ENCODE assay signal across 10 cellular contexts in the genomic region with DNA sequence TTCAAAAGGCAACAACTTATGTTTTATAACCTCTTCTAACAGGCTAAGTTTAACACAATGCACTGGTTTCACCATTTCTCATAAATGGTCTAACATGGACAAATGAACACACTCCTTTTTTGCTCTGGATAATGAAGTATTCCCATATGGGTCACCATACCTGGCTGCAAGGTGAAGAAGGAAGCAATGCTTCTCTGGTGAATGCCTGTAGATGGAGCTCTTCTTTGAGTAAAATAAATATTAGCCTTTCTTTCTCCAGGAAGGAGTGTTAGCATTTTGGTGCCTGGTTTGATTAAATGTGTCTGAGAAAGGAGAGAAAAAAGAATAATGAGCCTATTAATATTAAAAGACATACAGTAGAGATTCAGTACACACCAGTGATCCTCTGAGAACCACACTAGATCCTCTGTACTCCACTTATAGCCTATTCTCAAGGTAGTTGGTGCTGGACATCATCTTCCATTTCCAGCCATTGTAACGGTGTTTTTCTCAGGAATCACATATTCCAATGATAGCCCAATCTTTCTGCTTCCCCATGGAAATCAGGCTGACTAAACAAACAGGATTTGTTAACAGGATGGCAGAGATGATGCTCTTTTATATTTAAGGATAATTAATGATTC. TPM values are rescaled to one million over a fixed set of nuclear protein-coding genes. Genes with fewer than 3 reads are reported as not detected.
DNase-seq lines count a peak whose midpoint lies in the region; ATAC-seq, FAIRE-seq and TF ChIP-seq lines count a peak whose summit lies in the region.
"Had no signal": no experiment of that assay in that cellular context is flagged by ENCODE, and none has a peak within 500 bp of the region (broad histone marks: within the 10 kb centered on the region; RNA-seq: fewer than 3 reads in every experiment).

No MANE protein-coding gene starts in this region.

- H3K27ac Mint-ChIP-seq in T-helper 17 cell: no peak overlapping the region

- H3K27ac ChIP-seq in DND-41 (ENCODE audit: low read length) (no peak overlapping the region), K562 (ENCODE audit: extremely low read depth, low read depth, low read length) (no peak overlapping the region), lower lobe of right lung (no peak overlapping the region)
- H3K27ac ChIP-seq: epithelial cell of prostate had no signal

- no peaks in the 10 kb centered on the region for H3K27me3 Mint-ChIP-seq in T-helper 17 cell

- H3K36me3 ChIP-seq in DND-41 (ENCODE audit: insufficient read depth, low read length) (peaks cover 52% of the 10 kb centered on the region), K562 (ENCODE audit: control insufficient read depth, insufficient read depth, low read length) (peaks cover 65% of the 10 kb centered on the region), lower lobe of right lung (peaks cover 22% of the 10 kb centered on the region)

- POLR2A ChIA-PET in K562 (lab: Yijun Ruan, JAX): interaction anchor here (0.7 to 1.2 kb wide), 3 partner anchors 9 to 310 kb away, joined by 3 to 6 read pairs (median 6); no protein-coding TSS in a partner anchor

- H3K9me1 ChIP-seq in K562 (ENCODE audit: control insufficient read depth, insufficient read depth, low read length): no peaks in the 10 kb centered on the region

- TF ChIP-seq RAD21 in K562 (CRISPR knock-in tag; conservative IDR thresholded peaks at IDR 0.05 in 1 of 2, IDR thresholded peaks at IDR 0.05 in 1 of 2): peak; percentile 31 to 66; a peak in 3 of 4 replicates

- peaks cover 36% of the 10 kb centered on the region for H3K79me2 ChIP-seq in DND-41 (ENCODE audit: insufficient read depth, low read length)
- H3K79me2 ChIP-seq in K562 (ENCODE audit: control insufficient read depth, insufficient read depth, low read length): peaks cover 82% of the 10 kb centered on the region

- H3K4me3 ChIP-seq in DND-41 (ENCODE audit: low read depth in 1 of 2, low read length in 2 of 2) (no peak overlapping the region), K562 (no peak overlapping the region), lower lobe of right lung (no peak overlapping the region)

- H3K4me2 ChIP-seq in DND-41 (ENCODE audit: insufficient read depth, low read length): no peak overlapping the region
- no peak overlapping the region for H3K4me2 ChIP-seq in K562 (ENCODE audit: insufficient read depth, low read length)

- TF ChIP-seq EP300 in K562 (IDR thresholded peaks at IDR 0.05; ENCODE audit: low read length): no peak

- peak; percentile 23 for FAIRE-seq in K562 (lab: Jason Lieb, UNC)

- no peak for TF ChIP-seq POLR2A in K562 (conservative IDR thresholded peaks at IDR 0.05)

- 89% methylated on average over 1 of the region's 1 CpG for WGBS in K562 (ENCODE audit: insufficient coverage, low coverage, missing lambda C conversion rate)

- H2AFZ ChIP-seq in DND-41 (ENCODE audit: low read depth, low read length) (no peak overlapping the region), K562 (ENCODE audit: low read depth, low read length) (no peak overlapping the region)

- intact Hi-C loops in K562 (cut with micrococcal nuclease) (loop anchor here (2.0 kb wide), 1 partner anchor 57 kb away; no protein-coding TSS in a partner anchor), lower lobe of right lung (cut with DNase I) (no loop called here)

- in situ Hi-C loops in K562 (cut with MboI): no loop called here

- H3K9ac ChIP-seq in DND-41 (ENCODE audit: low read depth, low read length) (no peak overlapping the region), K562 (ENCODE audit: insufficient read depth in 1 of 2, low read depth in 2 of 2, low read length in 2 of 2) (no peak overlapping the region)

- no TSS peak for BruUV-seq in K562 (replicated peaks; lab: Mats Ljungman, UMichigan)

- H3K4me3 Mint-ChIP-seq in T-helper 17 cell: no peak overlapping the region

- H3K4me1 Mint-ChIP-seq in T-helper 17 cell: no peaks in the 10 kb centered on the region

- H3K4me1 ChIP-seq in DND-41 (ENCODE audit: insufficient read depth, low read length) (no peaks in the 10 kb centered on the region), K562 (replicated peaks in 1 of 2; ENCODE audit: control insufficient read depth in 2 of 2, insufficient read depth in 2 of 2, low read length in 2 of 2) (peaks cover 9 to 10% of the 10 kb centered on the region in 2 experiments; a peak in 4 of 5 replicates), lower lobe of right lung (no peaks in the 10 kb centered on the region)

- TF ChIP-seq CTCF in DND-41 (IDR thresholded peaks at IDR 0.05; ENCODE audit: borderline replicate concordance, extremely low read depth, low read length, poor library complexity, severe bottlenecking) (peak; percentile 37), K562 (IDR thresholded peaks at IDR 0.05 in 2 of 3, conservative IDR thresholded peaks at IDR 0.05 in 1 of 3; ENCODE audit: insufficient read depth in 2 of 3, low read depth in 1 of 3, low read length in 3 of 3) (peak; percentile 31 to 62 (median 51); a peak in 4 of 6 replicates), lower lobe of right lung (IDR thresholded peaks at IDR 0.05) (peak; percentile 40)

- CTCF ChIA-PET in K562 (lab: Yijun Ruan, JAX; ENCODE audit: low intra/inter-chr PET ratio): interaction anchor here (0.9 to 1.6 kb wide), 5 partner anchors 52 to 192 kb away, joined by 3 to 7 read pairs (median 6); no protein-coding TSS in a partner anchor

- H3K36me3 Mint-ChIP-seq in T-helper 17 cell (ENCODE audit: low read depth): no peaks in the 10 kb centered on the region

- DNase-seq in DND-41: no peak
- peak; percentile 59 for DNase-seq in HT-29 (ENCODE audit: low spot score)
- no peak for DNase-seq in K562 (ENCODE audit: extremely low read depth in 1 of 4, low spot score in 3 of 4)
- no peak for DNase-seq in lower lobe of right lung
- DNase-seq in T-helper 17 cell: no peak
- DNase-seq in hypothalamus (lab: John Stamatoyannopoulos, UW): no peak
- DNase-seq in C1 segment of cervical spinal cord (lab: John Stamatoyannopoulos, UW): no peak
- DNase-seq: NCI-H1048 had no signal

- no peaks in the 10 kb centered on the region; the same call in 1 of the 2 replicates for H4K20me1 ChIP-seq in DND-41 (ENCODE audit: insufficient read depth, low read length)
- peaks cover 10% of the 10 kb centered on the region; the same call in 1 of the 2 replicates for H4K20me1 ChIP-seq in K562 (replicated peaks; ENCODE audit: control insufficient read depth, insufficient read depth, low read length)

- no peaks in the 10 kb centered on the region for H3K27me3 ChIP-seq in DND-41 (ENCODE audit: insufficient read depth, low read length, poor library complexity)
- H3K27me3 ChIP-seq in K562 (ENCODE audit: control insufficient read depth in 2 of 2, insufficient read depth in 2 of 2, low read length in 2 of 2): no peaks in the 10 kb centered on the region
- no peaks in the 10 kb centered on the region for H3K27me3 ChIP-seq in lower lobe of right lung (ENCODE audit: low read depth)

- H3K9me3 ChIP-seq in DND-41 (ENCODE audit: insufficient read depth, low read length, severe bottlenecking) (peaks cover 9% of the 10 kb centered on the region), K562 (replicated peaks; ENCODE audit: control insufficient read depth, insufficient read depth, low read depth, low read length) (no peaks in the 10 kb centered on the region), lower lobe of right lung (no peaks in the 10 kb centered on the region), T-helper 17 cell (ENCODE audit: control insufficient read depth, low read length, poor library complexity, severe bottlenecking) (no peaks in the 10 kb centered on the region)

- no peak for ATAC-seq in DND-41 (ENCODE audit: insufficient read depth, low read depth)
- peak; percentile 67 for ATAC-seq in K562
- peak in 1 of 2 donors; percentile 64 for ATAC-seq in lower lobe of right lung
- ATAC-seq in GM18498 (IDR thresholded peaks at IDR 0.05; ENCODE audit: unreplicated experiment): no peak
- no peak for ATAC-seq in T-helper 17 cell

RNA-seq across cellular contexts. Expression of a gene that starts 17.6 kb away (rescaled TPM):
- 13.6 and 22.0 TPM in 2 replicates for total RNA-seq in HT-29 (2014; rRNA removed; shearing (Covaris generic))
- total RNA-seq in K562 (2011; cell fraction: chromatin; rRNA removed; ENCODE audit: low replicate concordance): 93.2 and 162 TPM in 2 replicates
- 112 and 114 TPM in 2 replicates for total RNA-seq in K562 (2011; cell fraction: nucleolus; rRNA removed)
- total RNA-seq in K562 (2011; cell fraction: nucleoplasm; rRNA removed): 110 and 117 TPM in 2 replicates
- 43.5 and 54.9 TPM in 2 replicates for total RNA-seq in K562 (2014; rRNA removed)
- 39.2 and 41.4 TPM in 2 replicates for total RNA-seq in K562 (2014; rRNA removed; fragmentation: Illumina TruSeq; extraction: Trizol)
- total RNA-seq in K562 (2015; rRNA removed; fragmentation: Illumina TruSeq; extraction: Trizol): 45.2 and 45.8 TPM in 2 replicates
- 54.3 and 58.5 TPM in 2 replicates for total RNA-seq in K562 (2021)
- 53.7 and 79.7 TPM in 2 replicates for polyA plus RNA-seq in K562 (2011; rRNA removed)
- 75.5 and 87.3 TPM in 2 replicates for polyA plus RNA-seq in K562 (2011; cell fraction: cytosol; rRNA removed)
- polyA plus RNA-seq in K562 (2011; cell fraction: nucleus; rRNA removed): 196 and 214 TPM in 2 replicates
- polyA plus RNA-seq in K562 (2012): 57.4 and 71.0 TPM in 2 replicates
- polyA plus RNA-seq in K562 (2014; fragmentation: Illumina TruSeq; extraction: Trizol): 71.0 and 84.8 TPM in 2 replicates
- polyA plus RNA-seq in K562 (2014; fragmentation: Nextera tagmentation; extraction: Ambion mirVana): 10 to 100 TPM; 81.2 to 98.5 TPM
- polyA plus RNA-seq in K562 (2014; rRNA removed): 45.1 and 60.0 TPM in 2 replicates
- 35.2 and 44.3 TPM in 2 replicates for polyA minus RNA-seq in K562 (2011; rRNA and poly(A)+ RNA removed)
- 23.6 and 25.6 TPM in 2 replicates for polyA minus RNA-seq in K562 (2011; cell fraction: cytosol; rRNA and poly(A)+ RNA removed)
- polyA minus RNA-seq in K562 (2011; cell fraction: nucleus; rRNA and poly(A)+ RNA removed): 31.9 and 51.9 TPM in 2 replicates
- total RNA-seq in lower lobe of right lung: 51.1 TPM
- total RNA-seq in T-helper 17 cell: 10 to 100 TPM; 30.4 to 37.4 TPM

RNA-seq across cellular contexts. Expression of a gene that starts 21.9 kb away (rescaled TPM):
- total RNA-seq in HT-29 (2014; rRNA removed; shearing (Covaris generic)): 8.3 and 11.4 TPM in 2 replicates
- total RNA-seq in K562 (2011; cell fraction: chromatin; rRNA removed; ENCODE audit: low replicate concordance): 50.6 and 72.2 TPM in 2 replicates
- total RNA-seq in K562 (2011; cell fraction: nucleolus; rRNA removed): 35.2 and 36.8 TPM in 2 replicates
- total RNA-seq in K562 (2011; cell fraction: nucleoplasm; rRNA removed): 48.3 and 56.9 TPM in 2 replicates
- total RNA-seq in K562 (2014; rRNA removed): 46.4 and 51.4 TPM in 2 replicates
- total RNA-seq in K562 (2014; rRNA removed; fragmentation: Illumina TruSeq; extraction: Trizol): 47.1 and 55.0 TPM in 2 replicates
- total RNA-seq in K562 (2015; rRNA removed; fragmentation: Illumina TruSeq; extraction: Trizol): 40.5 and 41.4 TPM in 2 replicates
- total RNA-seq in K562 (2021): 30.9 and 31.7 TPM in 2 replicates
- polyA plus RNA-seq in K562 (2011; rRNA removed): 45.0 and 48.8 TPM in 2 replicates
- polyA plus RNA-seq in K562 (2011; cell fraction: cytosol; rRNA removed): 26.1 and 34.8 TPM in 2 replicates
- polyA plus RNA-seq in K562 (2011; cell fraction: nucleus; rRNA removed): 23.2 and 23.3 TPM in 2 replicates
- 18.8 and 21.2 TPM in 2 replicates for polyA plus RNA-seq in K562 (2012)
- 48.8 and 50.0 TPM in 2 replicates for polyA plus RNA-seq in K562 (2014; fragmentation: Illumina TruSeq; extraction: Trizol)
- polyA plus RNA-seq in K562 (2014; fragmentation: Nextera tagmentation; extraction: Ambion mirVana): 10 to 100 TPM; 12.1 to 15.2 TPM
- 52.3 and 53.8 TPM in 2 replicates for polyA plus RNA-seq in K562 (2014; rRNA removed)
- polyA minus RNA-seq in K562 (2011; rRNA and poly(A)+ RNA removed): 37.1 and 45.0 TPM in 2 replicates
- polyA minus RNA-seq in K562 (2011; cell fraction: cytosol; rRNA and poly(A)+ RNA removed): 10.0 and 14.8 TPM in 2 replicates
- polyA minus RNA-seq in K562 (2011; cell fraction: nucleus; rRNA and poly(A)+ RNA removed): 18.4 and 30.3 TPM in 2 replicates
- not detected for total RNA-seq in lower lobe of right lung
- under 1 TPM in 1 of 2 donors, not detected in 1; 0.31 TPM for total RNA-seq in T-helper 17 cell

RNA-seq across cellular contexts. Expression of a gene that starts 37.4 kb away (rescaled TPM):
- total RNA-seq in HT-29 (2014; rRNA removed; shearing (Covaris generic)): 1.3 and 2.2 TPM in 2 replicates
- 10.6 and 27.1 TPM in 2 replicates for total RNA-seq in K562 (2011; cell fraction: chromatin; rRNA removed; ENCODE audit: low replicate concordance)
- total RNA-seq in K562 (2011; cell fraction: nucleolus; rRNA removed): 20.8 and 22.0 TPM in 2 replicates
- 23.3 and 31.8 TPM in 2 replicates for total RNA-seq in K562 (2011; cell fraction: nucleoplasm; rRNA removed)
- total RNA-seq in K562 (2014; rRNA removed) (6.1 and 10.0 TPM in 2 replicates), K562 (2014; rRNA removed; fragmentation: Illumina TruSeq; extraction: Trizol) (5.1 and 6.8 TPM in 2 replicates), K562 (2015; rRNA removed; fragmentation: Illumina TruSeq; extraction: Trizol) (7.0 and 7.4 TPM in 2 replicates), K562 (2021) (21.2 and 24.4 TPM in 2 replicates), lower lobe of right lung (83.4 TPM), T-helper 17 cell (10 to 100 TPM; 24.5 to 25.2 TPM)
- polyA plus RNA-seq in K562 (2011; rRNA removed) (7.1 and 7.2 TPM in 2 replicates), K562 (2014; fragmentation: Illumina TruSeq; extraction: Trizol) (26.7 and 28.9 TPM in 2 replicates), K562 (2014; fragmentation: Nextera tagmentation; extraction: Ambion mirVana) (1 to 10 TPM in 1 of 2 experiments, under 1 TPM in 1; 0.43 to 1.5 TPM), K562 (2014; rRNA removed) (12.5 and 12.6 TPM in 2 replicates)
- polyA plus RNA-seq in K562 (2011; cell fraction: cytosol; rRNA removed): 12.7 and 12.8 TPM in 2 replicates
- 13.8 and 19.5 TPM in 2 replicates for polyA plus RNA-seq in K562 (2011; cell fraction: nucleus; rRNA removed)
- polyA plus RNA-seq in K562 (2012): 17.5 and 37.6 TPM in 2 replicates
- 3.7 and 4.2 TPM in 2 replicates for polyA minus RNA-seq in K562 (2011; rRNA and poly(A)+ RNA removed)
- 12.5 and 15.8 TPM in 2 replicates for polyA minus RNA-seq in K562 (2011; cell fraction: cytosol; rRNA and poly(A)+ RNA removed)
- polyA minus RNA-seq in K562 (2011; cell fraction: nucleus; rRNA and poly(A)+ RNA removed): 2.4 and 3.6 TPM in 2 replicates

RNA-seq across cellular contexts. Expression of a gene that starts 38.1 kb away (rescaled TPM):
- 4.0 and 5.7 TPM in 2 replicates for total RNA-seq in HT-29 (2014; rRNA removed; shearing (Covaris generic))
- 9.3 and 18.9 TPM in 2 replicates for total RNA-seq in K562 (2011; cell fraction: chromatin; rRNA removed; ENCODE audit: low replicate concordance)
- total RNA-seq in K562 (2011; cell fraction: nucleolus; rRNA removed): 15.7 and 18.8 TPM in 2 replicates
- total RNA-seq in K562 (2011; cell fraction: nucleoplasm; rRNA removed): 13.9 and 16.4 TPM in 2 replicates
- total RNA-seq in K562 (2014; rRNA removed): 2.4 and 3.3 TPM in 2 replicates
- total RNA-seq in K562 (2014; rRNA removed; fragmentation: Illumina TruSeq; extraction: Trizol): 2.0 and 2.4 TPM in 2 replicates
- total RNA-seq in K562 (2015; rRNA removed; fragmentation: Illumina TruSeq; extraction: Trizol): 2.5 and 2.6 TPM in 2 replicates
- total RNA-seq in K562 (2021): 4.0 and 4.4 TPM in 2 replicates
- 5.2 and 5.4 TPM in 2 replicates for polyA plus RNA-seq in K562 (2011; rRNA removed)
- polyA plus RNA-seq in K562 (2011; cell fraction: cytosol; rRNA removed): 8.8 and 14.1 TPM in 2 replicates
- 5.8 and 7.4 TPM in 2 replicates for polyA plus RNA-seq in K562 (2011; cell fraction: nucleus; rRNA removed)
- polyA plus RNA-seq in K562 (2012): 4.5 and 6.9 TPM in 2 replicates
- 2.9 and 3.3 TPM in 2 replicates for polyA plus RNA-seq in K562 (2014; fragmentation: Illumina TruSeq; extraction: Trizol)
- 1 to 10 TPM; 1.1 to 1.2 TPM for polyA plus RNA-seq in K562 (2014; fragmentation: Nextera tagmentation; extraction: Ambion mirVana)
- polyA plus RNA-seq in K562 (2014; rRNA removed): 2.7 and 3.0 TPM in 2 replicates
- 5.5 and 8.5 TPM in 2 replicates for polyA minus RNA-seq in K562 (2011; rRNA and poly(A)+ RNA removed)
- 7.4 and 8.5 TPM in 2 replicates for polyA minus RNA-seq in K562 (2011; cell fraction: cytosol; rRNA and poly(A)+ RNA removed)
- 2.0 and 2.4 TPM in 2 replicates for polyA minus RNA-seq in K562 (2011; cell fraction: nucleus; rRNA and poly(A)+ RNA removed)
- 9.3 TPM for total RNA-seq in lower lobe of right lung
- 1 to 10 TPM; 1.4 to 2.6 TPM for total RNA-seq in T-helper 17 cell
